In the genomic region with DNA sequence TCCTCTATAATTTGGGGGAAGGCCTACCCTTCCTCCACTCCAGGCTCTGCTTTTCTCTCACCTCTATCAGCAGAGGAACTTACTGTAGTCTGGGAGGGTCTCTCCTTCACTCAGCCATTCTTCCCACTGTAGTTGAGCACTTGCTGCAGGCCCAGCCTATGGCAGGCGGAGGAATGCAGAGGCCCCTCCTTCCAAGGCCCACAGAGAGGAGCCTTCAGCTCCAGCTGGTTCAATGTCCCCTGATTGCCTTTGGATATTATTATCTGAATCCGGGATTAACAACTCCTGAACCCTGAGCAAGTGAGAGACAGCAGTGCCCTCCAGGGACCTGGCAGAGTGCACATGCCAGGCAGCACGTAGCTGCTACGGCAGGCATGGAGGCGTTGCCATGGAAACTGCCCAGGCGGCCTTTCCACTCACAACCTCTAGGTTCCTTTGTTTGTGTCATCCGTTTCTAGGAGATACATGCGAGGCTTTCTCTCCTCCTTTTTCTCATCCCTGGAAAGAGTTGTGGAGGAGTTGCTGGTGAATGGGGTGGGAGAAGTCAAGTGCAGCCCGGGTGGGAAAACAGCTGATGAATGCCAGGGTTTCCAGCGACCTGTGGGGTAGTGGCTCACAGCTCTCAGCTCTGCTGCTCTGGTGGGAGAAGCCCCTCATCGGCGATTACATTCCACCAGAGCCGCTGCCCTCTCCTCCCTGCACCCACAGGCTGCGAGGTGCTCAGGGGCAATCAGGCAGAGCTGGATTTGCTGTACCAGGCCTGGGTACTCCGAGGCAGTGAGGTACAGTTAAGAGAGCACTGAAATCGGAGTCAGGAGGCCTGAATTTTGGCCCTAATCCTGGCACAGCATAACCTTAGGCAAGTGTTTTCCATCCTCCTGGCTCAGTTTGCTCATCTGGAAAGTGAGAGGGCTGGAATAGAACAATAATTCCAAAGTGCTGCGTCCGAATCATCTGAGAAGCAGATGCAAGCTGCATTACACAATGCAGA, we compare ENCODE assay signal across 1 cellular context.
A peak's percentile ranks its signal among the peaks of the same experiment; 100 is the strongest.
TF ChIP-seq lines count a peak whose summit lies in the region.

No MANE protein-coding gene starts in this region.

TF ChIP-seq in HepG2, 621 proteins besides CTCF, POLR2A, EP300 and RAD21 (continued from another document):
- TF ChIP-seq ZNF704 (CRISPR knock-in tag; IDR thresholded peaks at IDR 0.05; ENCODE audit: borderline replicate concordance): no peak
- no peak for TF ChIP-seq ZNF776 (CRISPR knock-in tag; IDR thresholded peaks at IDR 0.05)
- no peak for TF ChIP-seq TGIF2 (CRISPR knock-in tag; IDR thresholded peaks at IDR 0.05)
- TF ChIP-seq RNF2 (conservative IDR thresholded peaks at IDR 0.05; ENCODE audit: low read depth): no peak
- no peak for TF ChIP-seq SMYD3 (CRISPR knock-in tag; IDR thresholded peaks at IDR 0.05)
- no peak for TF ChIP-seq ZNF784 (CRISPR knock-in tag; IDR thresholded peaks at IDR 0.05; ENCODE audit: borderline replicate concordance)
- no peak for TF ChIP-seq MED8 (CRISPR knock-in tag; IDR thresholded peaks at IDR 0.05; ENCODE audit: insufficient replicate concordance)
- no peak for TF ChIP-seq CHD2 (IDR thresholded peaks at IDR 0.05; ENCODE audit: low read depth, low read length)
- peak; percentile 41; the same call in 1 of the 2 replicates for TF ChIP-seq ARNT (IDR thresholded peaks at IDR 0.05)
- TF ChIP-seq SRF (IDR thresholded peaks at IDR 0.05; ENCODE audit: low read depth, low read length): no peak
- no peak for TF ChIP-seq CEBPZ (IDR thresholded peaks at IDR 0.05; ENCODE audit: low read length)
- TF ChIP-seq TFDP2 (CRISPR knock-in tag; IDR thresholded peaks at IDR 0.05): no peak
- TF ChIP-seq PRPF4 (IDR thresholded peaks at IDR 0.05; ENCODE audit: low read depth, low read length, poor library complexity, severe bottlenecking): no peak
- TF ChIP-seq SMARCE1 (IDR thresholded peaks at IDR 0.05; ENCODE audit: borderline replicate concordance): no peak
- TF ChIP-seq, protein P1, sequence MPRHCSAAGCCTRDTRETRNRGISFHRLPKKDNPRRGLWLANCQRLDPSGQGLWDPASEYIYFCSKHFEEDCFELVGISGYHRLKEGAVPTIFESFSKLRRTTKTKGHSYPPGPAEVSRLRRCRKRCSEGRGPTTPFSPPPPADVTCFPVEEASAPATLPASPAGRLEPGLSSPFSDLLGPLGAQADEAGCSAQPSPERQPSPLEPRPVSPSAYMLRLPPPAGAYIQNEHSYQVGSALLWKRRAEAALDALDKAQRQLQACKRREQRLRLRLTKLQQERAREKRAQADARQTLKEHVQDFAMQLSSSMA (CRISPR knock-in tag; IDR thresholded peaks at IDR 0.05): 0 out of 2 replicates have a peak, but pooled peaks have one; percentile 41
- 0 out of 2 replicates have a peak, but pooled peaks have one; percentile 46 for TF ChIP-seq ZNF546 (CRISPR knock-in tag; conservative IDR thresholded peaks at IDR 0.05)
- peak; percentile 35; the same call in 1 of the 2 replicates for TF ChIP-seq SPEN (CRISPR knock-in tag; IDR thresholded peaks at IDR 0.05; ENCODE audit: low read depth)
- TF ChIP-seq KAT2B (IDR thresholded peaks at IDR 0.05; ENCODE audit: borderline replicate concordance, low read depth, low read length): no peak
- TF ChIP-seq ZFP41 (CRISPR knock-in tag; IDR thresholded peaks at IDR 0.05; ENCODE audit: borderline replicate concordance): no peak
- no peak for TF ChIP-seq NCOA5 (CRISPR knock-in tag; IDR thresholded peaks at IDR 0.05)
- TF ChIP-seq ZNF180 (CRISPR knock-in tag; IDR thresholded peaks at IDR 0.05; ENCODE audit: borderline replicate concordance, low read depth): no peak
- TF ChIP-seq SRY (CRISPR knock-in tag; IDR thresholded peaks at IDR 0.05): no peak
- no peak for TF ChIP-seq ZBTB34 (CRISPR knock-in tag; IDR thresholded peaks at IDR 0.05)
- TF ChIP-seq EHMT2 (IDR thresholded peaks at IDR 0.05; ENCODE audit: borderline replicate concordance, low read depth, low read length): no peak
- TF ChIP-seq HBP1 (CRISPR knock-in tag; IDR thresholded peaks at IDR 0.05; ENCODE audit: low read depth): peak; percentile 51; the same call in 1 of the 2 replicates
- TF ChIP-seq, protein P2, sequence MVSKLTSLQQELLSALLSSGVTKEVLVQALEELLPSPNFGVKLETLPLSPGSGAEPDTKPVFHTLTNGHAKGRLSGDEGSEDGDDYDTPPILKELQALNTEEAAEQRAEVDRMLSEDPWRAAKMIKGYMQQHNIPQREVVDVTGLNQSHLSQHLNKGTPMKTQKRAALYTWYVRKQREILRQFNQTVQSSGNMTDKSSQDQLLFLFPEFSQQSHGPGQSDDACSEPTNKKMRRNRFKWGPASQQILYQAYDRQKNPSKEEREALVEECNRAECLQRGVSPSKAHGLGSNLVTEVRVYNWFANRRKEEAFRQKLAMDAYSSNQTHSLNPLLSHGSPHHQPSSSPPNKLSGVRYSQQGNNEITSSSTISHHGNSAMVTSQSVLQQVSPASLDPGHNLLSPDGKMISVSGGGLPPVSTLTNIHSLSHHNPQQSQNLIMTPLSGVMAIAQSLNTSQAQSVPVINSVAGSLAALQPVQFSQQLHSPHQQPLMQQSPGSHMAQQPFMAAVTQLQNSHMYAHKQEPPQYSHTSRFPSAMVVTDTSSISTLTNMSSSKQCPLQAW (CRISPR knock-in tag; IDR thresholded peaks at IDR 0.05): 0 out of 2 replicates have a peak, but pooled peaks have one; percentile 63
- no peak for TF ChIP-seq ATM (IDR thresholded peaks at IDR 0.05; ENCODE audit: borderline replicate concordance)
- TF ChIP-seq HNRNPUL1 (IDR thresholded peaks at IDR 0.05; ENCODE audit: low read depth, low read length): no peak
- TF ChIP-seq RAD51 (IDR thresholded peaks at IDR 0.05; ENCODE audit: borderline replicate concordance): no peak
- no peak for TF ChIP-seq GMEB1 (CRISPR knock-in tag; IDR thresholded peaks at IDR 0.05; ENCODE audit: borderline replicate concordance)
- TF ChIP-seq XRCC5 (optimal IDR thresholded peaks at IDR 0.05; ENCODE audit: low read length): no peak
- no peak for TF ChIP-seq ZNF12 (CRISPR knock-in tag; IDR thresholded peaks at IDR 0.05)
